Comparison of ENCODE assay signal across 10 cellular contexts in the genomic region with DNA sequence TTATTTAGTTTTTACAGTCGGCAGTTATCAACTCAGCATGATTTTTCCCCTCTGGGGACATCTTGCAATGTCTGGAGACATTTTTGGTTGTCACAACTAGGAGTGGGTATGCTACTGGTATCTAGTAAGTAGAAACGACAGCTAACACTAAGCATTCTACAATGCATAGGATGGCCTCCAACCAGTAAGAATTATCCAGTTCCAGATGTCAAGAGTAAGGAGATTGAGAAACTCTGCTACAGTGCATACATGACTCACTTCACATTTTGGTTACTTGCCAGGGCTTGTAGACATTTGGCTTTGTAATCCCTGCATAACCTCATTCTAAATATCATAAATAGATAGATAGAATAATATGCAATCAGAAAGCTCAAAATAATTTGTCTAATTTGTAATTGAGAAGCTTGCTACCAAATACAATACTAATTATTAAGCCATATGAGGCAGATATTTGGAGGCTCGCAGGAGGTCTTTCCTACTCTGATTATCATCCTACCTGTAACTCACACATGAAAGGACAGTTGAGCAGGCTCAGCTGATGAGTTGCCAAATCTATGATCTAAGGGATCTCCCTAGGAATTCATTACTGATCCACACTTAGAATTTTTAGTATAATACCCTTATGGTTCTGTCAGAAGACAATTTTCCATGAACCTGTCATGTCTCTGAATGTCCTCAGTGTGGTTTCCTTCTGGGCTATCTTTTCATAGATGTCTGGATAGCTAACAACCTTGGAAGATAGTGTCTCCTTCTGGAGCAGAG.
A peak's percentile ranks its signal among the peaks of the same experiment; 100 is the strongest.
DNase-seq lines count a peak whose midpoint lies in the region; TF ChIP-seq lines count a peak whose summit lies in the region.
"Had no signal": no experiment of that assay in that cellular context is flagged by ENCODE, and none has a peak within 500 bp of the region (broad histone marks: within the 10 kb centered on the region; RNA-seq: fewer than 3 reads in every experiment).

No MANE protein-coding gene starts in this region.

- H3K4me3 ChIP-seq in MG63 (no peak overlapping the region), cardiac fibroblast (replicated peaks in 1 of 2; ENCODE audit: low read depth in 2 of 2, low read length in 2 of 2) (no peak overlapping the region), osteoblast (ENCODE audit: insufficient read depth, low read length) (no peak overlapping the region)
- H3K4me3 ChIP-seq in CD4-positive, alpha-beta memory T cell (ENCODE audit: low read length in 2 of 2): no peak overlapping the region
- H3K4me3 ChIP-seq: left lung had no signal

- no peaks in the 10 kb centered on the region for H3K36me3 ChIP-seq in MG63
- H3K36me3 ChIP-seq in osteoblast (ENCODE audit: insufficient read depth, low read length): no peaks in the 10 kb centered on the region
- H3K36me3 ChIP-seq in CD4-positive, alpha-beta memory T cell (ENCODE audit: insufficient read depth, low read length): no peaks in the 10 kb centered on the region
- H3K36me3 ChIP-seq: left lung had no signal

- POLR2A ChIA-PET in CD4-positive, alpha-beta memory T cell (lab: Charles Lee; ENCODE audit: partially characterized antibody): no interaction called here

- H3K4me3 Mint-ChIP-seq in CD4-positive, alpha-beta memory T cell: no peak overlapping the region
- no peak overlapping the region for H3K4me3 Mint-ChIP-seq in T-helper 2 cell treated with Interferon-gamma antibody and Interleukin-4, amounts not matched to agents 5 μg/mL and 100 μg/mL, for 36 hours

- H4K20me1 ChIP-seq in osteoblast (ENCODE audit: insufficient read depth, low read length): no peaks in the 10 kb centered on the region

- CTCF ChIA-PET in CD4-positive, alpha-beta memory T cell (lab: Charles Lee; ENCODE audit: partially characterized antibody): no interaction called here

- no peak for TF ChIP-seq CTCF in cardiac fibroblast (IDR thresholded peaks at IDR 0.05; ENCODE audit: low read depth, low read length)
- no peak for TF ChIP-seq CTCF in osteoblast (IDR thresholded peaks at IDR 0.05; ENCODE audit: extremely low read depth, low read depth, low read length)

- H3K9me3 ChIP-seq in MG63 (no peaks in the 10 kb centered on the region), osteoblast (ENCODE audit: low read depth, low read length) (no peaks in the 10 kb centered on the region)
- H3K9me3 ChIP-seq in CD4-positive, alpha-beta memory T cell (ENCODE audit: control insufficient read depth in 1 of 2, low read length in 2 of 2): no peaks in the 10 kb centered on the region
- H3K9me3 ChIP-seq: left lung had no signal

- H3K27ac Mint-ChIP-seq in CD4-positive, alpha-beta memory T cell: no peak overlapping the region
- no peak overlapping the region for H3K27ac Mint-ChIP-seq in T-helper 2 cell treated with Interferon-gamma antibody and Interleukin-4, amounts not matched to agents 5 μg/mL and 100 μg/mL, for 36 hours

- no peak overlapping the region for H3K27ac ChIP-seq in osteoblast (ENCODE audit: low read depth, low read length)
- no peak overlapping the region for H3K27ac ChIP-seq in CD4-positive, alpha-beta memory T cell (ENCODE audit: low read depth, low read length)
- H3K27ac ChIP-seq: left lung had no signal

- peaks cover 0 to 8% (median 0%) of the 10 kb centered on the region in 8 donors for H3K9me3 Mint-ChIP-seq in CD4-positive, alpha-beta memory T cell
- H3K9me3 Mint-ChIP-seq in T-helper 2 cell treated with Interferon-gamma antibody and Interleukin-4, amounts not matched to agents 5 μg/mL and 100 μg/mL, for 36 hours: no peaks in the 10 kb centered on the region

- H3K4me1 ChIP-seq in osteoblast (ENCODE audit: insufficient read depth, low read length): peaks cover 18% of the 10 kb centered on the region
- H3K4me1 ChIP-seq in CD4-positive, alpha-beta memory T cell (ENCODE audit: insufficient read depth, low read length): no peaks in the 10 kb centered on the region
- H3K4me1 ChIP-seq: left lung had no signal

- H3K79me2 ChIP-seq in osteoblast (ENCODE audit: insufficient read depth, low read length): no peaks in the 10 kb centered on the region

- H3K4me1 Mint-ChIP-seq in CD4-positive, alpha-beta memory T cell: no peaks in the 10 kb centered on the region
- no peaks in the 10 kb centered on the region for H3K4me1 Mint-ChIP-seq in T-helper 2 cell treated with Interferon-gamma antibody and Interleukin-4, amounts not matched to agents 5 μg/mL and 100 μg/mL, for 36 hours (ENCODE audit: low read depth)

- H3K36me3 Mint-ChIP-seq in CD4-positive, alpha-beta memory T cell: no peaks in the 10 kb centered on the region
- H3K36me3 Mint-ChIP-seq in T-helper 2 cell treated with Interferon-gamma antibody and Interleukin-4, amounts not matched to agents 5 μg/mL and 100 μg/mL, for 36 hours (ENCODE audit: low read depth): no peaks in the 10 kb centered on the region

- H3K27me3 Mint-ChIP-seq in CD4-positive, alpha-beta memory T cell: no peaks in the 10 kb centered on the region
- no peaks in the 10 kb centered on the region for H3K27me3 Mint-ChIP-seq in T-helper 2 cell treated with Interferon-gamma antibody and Interleukin-4, amounts not matched to agents 5 μg/mL and 100 μg/mL, for 36 hours (ENCODE audit: low read depth)

- DNase-seq in EH (ENCODE audit: low read depth) (peak; percentile 94), MG63 (peak; percentile 31), cardiac fibroblast (ENCODE audit: low read depth in 2 of 2) (peak; percentile 87 to 91), osteoblast (ENCODE audit: insufficient read length, low spot score, missing footprints) (peak; percentile 79), DMS153 (lab: John Stamatoyannopoulos, UW) (no peak)
- no peak for DNase-seq in CD4-positive, alpha-beta memory T cell
- DNase-seq in T-helper 2 cell treated with Interferon-gamma antibody and Interleukin-4, amounts not matched to agents 5 μg/mL and 100 μg/mL, for 36 hours (ENCODE audit: low spot score): no peak
- DNase-seq: left lung; stimulated activated CD4-positive, alpha-beta T cell treated with anti-CD3 and anti-CD28 coated beads, Interleukin-2, amount 100 ng/mL, for 24 hours; stimulated activated naive CD4-positive, alpha-beta T cell treated with Interleukin-2 at 50 U/mL for 16 hours had no signal

- no peak overlapping the region for H2AFZ ChIP-seq in osteoblast (ENCODE audit: low read length)

- intact Hi-C loops in CD4-positive, alpha-beta memory T cell (cut with micrococcal nuclease): no loop called here

- H3K27me3 ChIP-seq in MG63 (no peaks in the 10 kb centered on the region), osteoblast (ENCODE audit: insufficient read depth, low read length) (no peaks in the 10 kb centered on the region)
- H3K27me3 ChIP-seq in CD4-positive, alpha-beta memory T cell (ENCODE audit: insufficient read depth, low read length): no peaks in the 10 kb centered on the region
- H3K27me3 ChIP-seq: left lung had no signal

- no peak overlapping the region for H3K4me2 ChIP-seq in osteoblast (ENCODE audit: insufficient read depth, low read length)

Comparison
In these comparisons a context has a peak if more than half of its experiments do, and no peak if none do; other contexts are left out.
1. DNase-seq: peak in EH (single experiment), MG63 (single experiment), cardiac fibroblast (2 of 2) and osteoblast (single experiment); none in CD4-positive, alpha-beta memory T cell (0 of 5), T-helper 2 cell treated with Interferon-gamma antibody and Interleukin-4, amounts not matched to agents 5 μg/mL and 100 μg/mL, for 36 hours (single experiment) and DMS153 (single experiment).